8 cellular contexts compared by ENCODE assay signal in genomic region chr2:10446631-10447030, GRCh38. TPM values are rescaled to one million over a fixed set of nuclear protein-coding genes. Genes with fewer than 3 reads are reported as not detected.
A peak's percentile ranks its signal among the peaks of the same experiment; 100 is the strongest.
DNase-seq lines count a peak whose midpoint lies in the region; TF ChIP-seq lines count a peak whose summit lies in the region.

No MANE protein-coding gene starts in this region.

- no peak for TF ChIP-seq CTCF in Caco-2 (IDR thresholded peaks at IDR 0.05; ENCODE audit: insufficient read depth in 1 of 2, low read depth in 1 of 2, low read length in 1 of 2, severe bottlenecking in 1 of 2, unreplicated experiment in 1 of 2)
- no peak for TF ChIP-seq CTCF in MM.1S (IDR thresholded peaks at IDR 0.05; ENCODE audit: low read length)
- no peak for TF ChIP-seq CTCF in coronary artery (IDR thresholded peaks at IDR 0.05)
- no peak for TF ChIP-seq CTCF in CD14-positive monocyte (IDR thresholded peaks at IDR 0.05)

- H3K4me2 ChIP-seq in MM.1S (ENCODE audit: low read depth, low read length) (peak overlapping the region; percentile 88), neuronal stem cell (ENCODE audit: insufficient read depth, low read length, poor library complexity, severe bottlenecking) (peak overlapping the region; percentile 47)

- peaks cover 17% of the 10 kb centered on the region for H3K4me1 ChIP-seq in Caco-2
- H3K4me1 ChIP-seq in MM.1S (ENCODE audit: low read length) = peaks cover 26% of the 10 kb centered on the region
- H3K4me1 ChIP-seq in neuronal stem cell (ENCODE audit: control insufficient read depth in 2 of 2, insufficient read depth in 1 of 2, low read depth in 1 of 2, low read length in 2 of 2) = peaks cover 5 to 7% of the 10 kb centered on the region in 2 donors

- no peak overlapping the region for H2AK5ac ChIP-seq in neuronal stem cell (ENCODE audit: low read depth, low read length)

- peaks cover 64% of the 10 kb centered on the region for H3K36me3 Mint-ChIP-seq in Caco-2 (ENCODE audit: insufficient read depth, unreplicated experiment)
- H3K36me3 Mint-ChIP-seq in CD14-positive monocyte = peaks cover 30 to 32% of the 10 kb centered on the region in 2 donors

- no peaks in the 10 kb centered on the region for H3K9me2 ChIP-seq in MM.1S (replicated peaks; ENCODE audit: insufficient read depth, low read length)

- H3K4me1 Mint-ChIP-seq in Caco-2 (ENCODE audit: low read depth, unreplicated experiment) (peaks cover 13% of the 10 kb centered on the region), CD14-positive monocyte (peaks cover 36% of the 10 kb centered on the region)

- peak overlapping the region; percentile 98 for H3K27ac ChIP-seq in MM.1S (ENCODE audit: low read length)
- H3K27ac ChIP-seq in coronary artery = peak overlapping the region; percentile 85 to 98
- no peak overlapping the region for H3K27ac ChIP-seq in neuronal stem cell (replicated peaks; ENCODE audit: low read length)

- no peak for DNase-seq in Caco-2
- peak; percentile 30 for DNase-seq in MM.1S
- no peak for DNase-seq in coronary artery (ENCODE audit: low spot score)
- DNase-seq in neuronal stem cell (ENCODE audit: low spot score) = no peak
- DNase-seq in HPDE6-E6E7 (ENCODE audit: extremely low spot score) = no peak
- no peak for DNase-seq in stimulated activated CD4-positive, alpha-beta T cell treated with anti-CD3 and anti-CD28 coated beads, Interleukin-15, amount 100 ng/mL, for 24 hours
- DNase-seq in CD14-positive monocyte (ENCODE audit: low spot score) = no peak
- no peak for DNase-seq in NCI-H1092 treated with DMSO at 0.1 percent for 48 hours (lab: John Stamatoyannopoulos, UW)

- CTCF ChIA-PET in Caco-2 (lab: Charles Lee) = interaction anchor here (1.2 kb wide), 1 partner anchor 374 kb away, joined by 3 read pairs; no protein-coding TSS in a partner anchor

- H3F3A ChIP-seq in MM.1S (ENCODE audit: insufficient read depth, low read length) = peaks cover 60% of the 10 kb centered on the region

- H4K8ac ChIP-seq in neuronal stem cell (ENCODE audit: low read depth, low read length) = no peak overlapping the region

- peaks cover 62% of the 10 kb centered on the region for H3K79me2 ChIP-seq in MM.1S (ENCODE audit: low read length)

- H3K9me3 Mint-ChIP-seq in Caco-2 (ENCODE audit: unreplicated experiment) (no peaks in the 10 kb centered on the region), CD14-positive monocyte (no peaks in the 10 kb centered on the region)

- peak overlapping the region; percentile 49 for H3K4me3 ChIP-seq in Caco-2 (ENCODE audit: low read depth, low read length)
- peak overlapping the region; percentile 93 for H3K4me3 ChIP-seq in MM.1S (ENCODE audit: low read length)
- peak overlapping the region; percentile 87 for H3K4me3 ChIP-seq in coronary artery
- H3K4me3 ChIP-seq in neuronal stem cell (ENCODE audit: low read length in 2 of 2) = peak overlapping the region; percentile 60 to 81

- no peak overlapping the region for H3K18ac ChIP-seq in neuronal stem cell (ENCODE audit: low read length)

- H2AFZ ChIP-seq in MM.1S (ENCODE audit: low read length) (no peak overlapping the region), neuronal stem cell (ENCODE audit: low read length) (no peak overlapping the region)

- no peak overlapping the region for H4K91ac ChIP-seq in neuronal stem cell (ENCODE audit: low read depth, low read length, poor library complexity)

- H3K14ac ChIP-seq in neuronal stem cell (ENCODE audit: low read length) = no peak overlapping the region

- peaks cover 40% of the 10 kb centered on the region for H4K20me1 ChIP-seq in MM.1S (ENCODE audit: insufficient read depth, low read length)

- no peak overlapping the region for H2BK120ac ChIP-seq in neuronal stem cell (ENCODE audit: low read depth, low read length)

- POLR2A ChIA-PET in Caco-2 (lab: Charles Lee) = interaction anchor here (0.8 to 2.9 kb wide), 4 partner anchors 12 to 403 kb away, joined by 3 to 15 read pairs (median 8); partner anchors contain the start of gene KLF11

- BruUV-seq in Caco-2 (replicated peaks; lab: Mats Ljungman, UMichigan) = no TSS peak

- H3K27ac Mint-ChIP-seq in Caco-2 (ENCODE audit: unreplicated experiment) = peak overlapping the region; percentile 83
- no peak overlapping the region for H3K27ac Mint-ChIP-seq in CD14-positive monocyte

- H3K4ac ChIP-seq in neuronal stem cell (ENCODE audit: low read length) = no peak overlapping the region

- H2BK5ac ChIP-seq in neuronal stem cell (ENCODE audit: low read length) = no peak overlapping the region

- no peaks in the 10 kb centered on the region for H3K27me3 ChIP-seq in Caco-2 (replicated peaks; ENCODE audit: control insufficient read depth, insufficient read depth, low read length)
- H3K27me3 ChIP-seq in MM.1S (replicated peaks; ENCODE audit: insufficient read depth, low read length) = no peaks in the 10 kb centered on the region
- H3K27me3 ChIP-seq in neuronal stem cell (ENCODE audit: control insufficient read depth in 3 of 3, insufficient read depth in 3 of 3, low read depth in 1 of 3, low read length in 3 of 3) = no peaks in the 10 kb centered on the region

- no peaks in the 10 kb centered on the region for H3K27me3 Mint-ChIP-seq in Caco-2 (ENCODE audit: insufficient read depth, unreplicated experiment)
- H3K27me3 Mint-ChIP-seq in CD14-positive monocyte (ENCODE audit: low read depth in 3 of 3) = no peaks in the 10 kb centered on the region

- H2BK12ac ChIP-seq in neuronal stem cell (ENCODE audit: low read length) = no peak overlapping the region

- no peaks in the 10 kb centered on the region for H3K9me3 ChIP-seq in Caco-2
- H3K9me3 ChIP-seq in MM.1S (replicated peaks; ENCODE audit: insufficient read depth, low read length) = no peaks in the 10 kb centered on the region
- H3K9me3 ChIP-seq in neuronal stem cell (replicated peaks in 1 of 2; ENCODE audit: control insufficient read depth in 2 of 2, insufficient read depth in 1 of 2, low read depth in 1 of 2, low read length in 2 of 2) = no peaks in the 10 kb centered on the region

- WGBS in neuronal stem cell (ENCODE audit: extremely low coverage in 2 of 2, insufficient read length in 2 of 2, insufficient replicate concordance in 1 of 2), 2 donors = no CpG with 5 or more reads among the region's 6 CpGs

- H3K23ac ChIP-seq in neuronal stem cell (ENCODE audit: low read depth, low read length, poor library complexity) = no peak overlapping the region

- H2BK15ac ChIP-seq in neuronal stem cell (ENCODE audit: low read length) = no peak overlapping the region

- H3K4me3 Mint-ChIP-seq in Caco-2 (ENCODE audit: unreplicated experiment) (peak overlapping the region; percentile 84), CD14-positive monocyte (no peak overlapping the region)

- H3K9ac ChIP-seq in MM.1S (ENCODE audit: low read length) (peak overlapping the region; percentile 92), neuronal stem cell (ENCODE audit: low read depth, low read length, poor library complexity) (no peak overlapping the region)

- peaks cover 12% of the 10 kb centered on the region for H3K36me3 ChIP-seq in Caco-2 (ENCODE audit: control insufficient read depth, insufficient read depth, low read length)
- peaks cover 36% of the 10 kb centered on the region for H3K36me3 ChIP-seq in MM.1S (replicated peaks; ENCODE audit: insufficient read depth, low read length)
- peaks cover 26 to 56% of the 10 kb centered on the region in 2 donors for H3K36me3 ChIP-seq in neuronal stem cell (replicated peaks in 1 of 2; ENCODE audit: control insufficient read depth in 2 of 2, insufficient read depth in 2 of 2, low read length in 2 of 2)

- intact Hi-C loops in Caco-2 (cut with micrococcal nuclease; ENCODE audit: unreplicated experiment) (no loop called here), CD14-positive monocyte (cut with micrococcal nuclease) (loop anchor here (5.0 to 10.0 kb wide), 2 partner anchors 324 to 492 kb away; partner anchors contain the start of genes GRHL1 (in 2 of the 2) and RRM2 (in 1 of the 2))

- peaks cover 3% of the 10 kb centered on the region for H3K79me1 ChIP-seq in neuronal stem cell (ENCODE audit: low read depth, low read length)

RNA-seq across cellular contexts. Expression of gene ODC1, which starts 1.5 kb away (rescaled TPM):
- 277 and 285 TPM in 2 replicates for total RNA-seq in Caco-2 (2022)
- polyA plus RNA-seq in neuronal stem cell (2013, experiment 1 of 2) = 196 TPM
- 192 TPM for polyA plus RNA-seq in neuronal stem cell (2013, experiment 2 of 2)
- 10 to 100 TPM; 22.7 to 23.6 TPM for polyA plus RNA-seq in CD14-positive monocyte
